ENCODE assay signal across 8 cellular contexts in the genomic region with DNA sequence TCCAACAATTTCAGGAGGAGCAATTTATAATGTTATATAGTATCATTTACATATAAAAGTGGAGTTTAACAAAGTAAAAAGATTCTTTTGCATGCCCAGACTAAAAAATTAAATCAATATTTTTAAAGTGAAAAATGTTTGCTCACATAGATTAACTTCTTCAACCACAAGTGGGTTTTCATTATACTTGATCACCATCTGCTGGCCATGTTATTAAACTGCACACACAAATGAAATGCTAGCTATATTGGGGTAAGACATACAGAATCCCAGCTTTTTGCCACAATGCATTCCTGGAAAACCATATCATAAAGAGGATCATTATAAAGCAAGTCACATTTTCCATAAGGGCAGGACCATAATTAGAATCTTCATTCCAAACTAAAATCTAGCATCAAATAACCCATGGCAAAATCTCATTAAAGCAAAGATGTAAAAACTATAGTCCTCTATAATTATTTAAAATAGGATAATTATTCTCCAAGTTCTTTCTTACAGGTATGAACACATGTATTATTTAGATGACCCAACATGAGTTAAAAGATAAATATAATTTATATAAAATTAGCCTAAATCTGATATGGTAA. TPM values are rescaled to one million over a fixed set of nuclear protein-coding genes. Genes with fewer than 3 reads are reported as not detected.
A peak's percentile ranks its signal among the peaks of the same experiment; 100 is the strongest.
DNase-seq lines count a peak whose midpoint lies in the region; ATAC-seq, FAIRE-seq and TF ChIP-seq lines count a peak whose summit lies in the region.

No MANE protein-coding gene starts in this region.

- no peak for TF ChIP-seq POLR2A in GM12892 (IDR thresholded peaks at IDR 0.05; ENCODE audit: low read depth, low read length)
- TF ChIP-seq POLR2A in GM12878 (IDR thresholded peaks at IDR 0.05; ENCODE audit: low read depth, low read length): no peak

- no TSS peak for BruUV-seq in GM12878 (replicated peaks; lab: Mats Ljungman, UMichigan)

- in situ Hi-C loops in GM12878 (cut with MboI): loop anchor here (5.0 kb wide), 2 partner anchors 873 to 933 kb away; no protein-coding TSS in a partner anchor

- no peak overlapping the region for H3K4me2 ChIP-seq in GM12878 (ENCODE audit: control insufficient read depth, insufficient read depth)

- H3K9ac ChIP-seq in GM12878 (ENCODE audit: control insufficient read depth, insufficient read depth, low read length): no peak overlapping the region

- RAD21 ChIA-PET in GM12878 (lab: Charles Lee; ENCODE audit: unreplicated experiment): interaction anchor here (0.6 to 4.1 kb wide), 11 partner anchors 14 to 1744 kb away, joined by 3 to 45 read pairs (median 4); no protein-coding TSS in a partner anchor

- CTCF ChIA-PET in GM12878 (lab: Yijun Ruan, JAX): interaction anchor here (0.7 to 5.8 kb wide), 15 partner anchors 15 to 1062 kb away, joined by 3 to 76 read pairs (median 4); no protein-coding TSS in a partner anchor

- SMC1A ChIA-PET in GM12878 (lab: Charles Lee; ENCODE audit: uncharacterized antibody, unreplicated experiment): interaction anchor here (0.6 to 4.2 kb wide), 13 partner anchors 10 to 936 kb away, joined by 3 to 35 read pairs (median 3); no protein-coding TSS in a partner anchor

- peak; percentile 53; the same call in 2 of the 3 replicates for ATAC-seq in GM12878
- no peak for ATAC-seq in GM19467 (IDR thresholded peaks at IDR 0.05; ENCODE audit: unreplicated experiment)

- TF ChIP-seq RAD21 in GM12878 (IDR thresholded peaks at IDR 0.05; ENCODE audit: insufficient read depth, low read depth, low read length): peak; percentile 91

- H2AFZ ChIP-seq in GM12878 (ENCODE audit: control insufficient read depth, low read depth, low read length): no peak overlapping the region

- peak; percentile 70 for TF ChIP-seq CTCF in BE2C (IDR thresholded peaks at IDR 0.05; ENCODE audit: low read depth, low read length)
- TF ChIP-seq CTCF in GM12878 (IDR thresholded peaks at IDR 0.05 in 2 of 3, conservative IDR thresholded peaks at IDR 0.05 in 1 of 3; ENCODE audit: control insufficient read depth in 2 of 3, extremely low read depth in 1 of 3, insufficient read depth in 1 of 3, low read depth in 3 of 3, low read length in 3 of 3): peak; percentile 54 to 73 (median 56); a peak in 5 of 6 replicates
- TF ChIP-seq CTCF in kidney epithelial cell (IDR thresholded peaks at IDR 0.05; ENCODE audit: insufficient read depth, low read length, poor library complexity, severe bottlenecking): peak; percentile 62

- H3K36me3 ChIP-seq in BE2C (no peaks in the 10 kb centered on the region), GM12878 (ENCODE audit: control insufficient read depth in 2 of 2, insufficient read depth in 2 of 2, low read length in 1 of 2) (no peaks in the 10 kb centered on the region), kidney epithelial cell (ENCODE audit: control insufficient read depth, insufficient read depth, low read length) (no peaks in the 10 kb centered on the region)

- intact Hi-C loops in GM12878 (cut with micrococcal nuclease; ENCODE audit: unreplicated experiment): loop anchor here (1.0 to 10.0 kb wide), 4 partner anchors 181 to 935 kb away; no protein-coding TSS in a partner anchor

- H3K4me1 ChIP-seq in BE2C: no peaks in the 10 kb centered on the region
- no peaks in the 10 kb centered on the region for H3K4me1 ChIP-seq in GM12878 (ENCODE audit: control insufficient read depth, insufficient read depth, low read length)

- H3K27ac ChIP-seq in GM12878 (ENCODE audit: control insufficient read depth, insufficient read depth): no peak overlapping the region

- no peak overlapping the region for H3K4me3 ChIP-seq in BE2C (ENCODE audit: low read depth, low read length)
- H3K4me3 ChIP-seq in GM12878: no peak overlapping the region
- H3K4me3 ChIP-seq in kidney epithelial cell (ENCODE audit: low read depth, low read length): no peak overlapping the region

- H3K27me3 ChIP-seq in BE2C: no peaks in the 10 kb centered on the region
- H3K27me3 ChIP-seq in GM12878 (replicated peaks in 1 of 2; ENCODE audit: control insufficient read depth in 2 of 2, insufficient read depth in 2 of 2, low read length in 1 of 2): no peaks in the 10 kb centered on the region; a peak in 1 of 4 replicates
- no peaks in the 10 kb centered on the region for H3K27me3 ChIP-seq in kidney epithelial cell (ENCODE audit: control insufficient read depth, insufficient read depth, low read length)

- no peaks in the 10 kb centered on the region for H4K20me1 ChIP-seq in GM12878 (ENCODE audit: control insufficient read depth, insufficient read depth)

- H3K79me2 ChIP-seq in GM12878 (ENCODE audit: control insufficient read depth, insufficient read depth, low read length): no peaks in the 10 kb centered on the region

- TF ChIP-seq EP300 in GM12878 (IDR thresholded peaks at IDR 0.05; ENCODE audit: borderline replicate concordance in 1 of 2, control insufficient read depth in 1 of 2, low read depth in 2 of 2, low read length in 2 of 2): no peak

- POLR2A ChIA-PET in GM12878 (lab: Charles Lee): no interaction called here

- DNase-seq in BE2C: no peak
- DNase-seq in GM12892 (ENCODE audit: insufficient read length): peak; percentile 14
- DNase-seq in NCI-H2196 (lab: John Stamatoyannopoulos, UW; ENCODE audit: unreplicated experiment): peak; percentile 47
- peak; percentile 5 for DNase-seq in GM12878 (ENCODE audit: low read depth, low spot score)
- DNase-seq in kidney epithelial cell (ENCODE audit: low read depth): no peak
- DNase-seq in urothelium cell line (ENCODE audit: low spot score): peak; percentile 62
- no peak for DNase-seq in activated CD4-positive, alpha-beta T cell treated with anti-CD3 and anti-CD28 coated beads, Interleukin-2, amount 50 U/mL, for 1 hour

- no peaks in the 10 kb centered on the region for H3K9me3 ChIP-seq in BE2C
- H3K9me3 ChIP-seq in GM12878 (replicated peaks; ENCODE audit: control insufficient read depth, insufficient read depth, low read length): no peaks in the 10 kb centered on the region

- FAIRE-seq in GM12892 (lab: Jason Lieb, UNC): peak; percentile 64
- FAIRE-seq in GM12878 (lab: Jason Lieb, UNC): peak; percentile 86
- FAIRE-seq in urothelium cell line (lab: Jason Lieb, UNC): no peak

TF ChIP-seq in GM12878, 131 proteins besides CTCF, POLR2A, EP300 and RAD21:
- TF ChIP-seq RUNX3 (IDR thresholded peaks at IDR 0.05; ENCODE audit: low read length) (peak; percentile 78), SMC3 (IDR thresholded peaks at IDR 0.05; ENCODE audit: borderline replicate concordance, low read length) (peak; percentile 82), GATAD2B (conservative IDR thresholded peaks at IDR 0.05; ENCODE audit: low read depth) (no peak), CBFB (IDR thresholded peaks at IDR 0.05; ENCODE audit: low read depth) (no peak)

RNA-seq across cellular contexts. Expression of a gene that starts 26.3 kb away (rescaled TPM):
- polyA plus RNA-seq in BE2C (2012; ENCODE audit: insufficient read depth, insufficient read length, low read depth): 1.0 TPM
- polyA plus RNA-seq in GM12892 (2012; ENCODE audit: missing spikeins): 0.59 TPM
- total RNA-seq in GM12878 (2013; cell fraction: nucleolus; rRNA removed): 1.9 and 3.3 TPM in 2 replicates
- total RNA-seq in GM12878 (2014; rRNA removed): 0.65 TPM in 1 of 2 replicates, not detected in the other
- 0.18 and 0.22 TPM in 2 replicates for total RNA-seq in GM12878 (2014; rRNA removed; fragmentation: Illumina TruSeq; extraction: Trizol)
- total RNA-seq in GM12878 (2021): 0.21 and 0.35 TPM in 2 replicates
- not detected for polyA plus RNA-seq in GM12878 (2011; ENCODE audit: low read depth)
- 3.8 and 7.7 TPM in 2 replicates for polyA plus RNA-seq in GM12878 (2011; rRNA removed)
- 1.1 and 1.6 TPM in 2 replicates for polyA plus RNA-seq in GM12878 (2011; cell fraction: cytosol; rRNA removed)
- 0.69 and 0.82 TPM in 2 replicates for polyA plus RNA-seq in GM12878 (2011; cell fraction: nucleus; rRNA removed)
- polyA plus RNA-seq in GM12878 (2012): not detected in 2 replicates
- 0.43 TPM in 1 of 2 replicates, not detected in the other for polyA plus RNA-seq in GM12878 (2014; fragmentation: Illumina TruSeq; extraction: Trizol)
- polyA plus RNA-seq in GM12878 (2014; fragmentation: Nextera tagmentation; extraction: Ambion mirVana): under 1 TPM; 0.11 to 0.27 TPM
- 0.14 and 1.8 TPM in 2 replicates for polyA plus RNA-seq in GM12878 (2014; rRNA removed)
- under 1 TPM; 0.32 to 0.42 TPM for polyA plus RNA-seq in GM12878 (2016; fragmentation: Nextera tagmentation; extraction: Ambion mirVana)
- polyA minus RNA-seq in GM12878 (2011; rRNA and poly(A)+ RNA removed): 2.1 and 2.4 TPM in 2 replicates
- 0.42 TPM in 1 of 2 replicates, not detected in the other for polyA minus RNA-seq in GM12878 (2011; cell fraction: cytosol; rRNA and poly(A)+ RNA removed)
- 1.3 and 3.3 TPM in 2 replicates for polyA minus RNA-seq in GM12878 (2011; cell fraction: nucleus; rRNA and poly(A)+ RNA removed)
- 5.1 and 6.5 TPM in 2 replicates for total RNA-seq in kidney epithelial cell

Comparison
In these comparisons a context has a peak if more than half of its experiments do, and no peak if none do; other contexts are left out.
1. DNase-seq: peak in GM12892 (single experiment), NCI-H2196 (single experiment), GM12878 (single experiment) and urothelium cell line (single experiment); none in BE2C (single experiment), kidney epithelial cell (single experiment) and activated CD4-positive, alpha-beta T cell treated with anti-CD3 and anti-CD28 coated beads, Interleukin-2, amount 50 U/mL, for 1 hour (single experiment).
2. Peak in every context shown above with its lines, with median percentiles within 50 percentile points of each other: CTCF ChIP-seq.